ENCODE assay signal across 8 cellular contexts in the genomic region with DNA sequence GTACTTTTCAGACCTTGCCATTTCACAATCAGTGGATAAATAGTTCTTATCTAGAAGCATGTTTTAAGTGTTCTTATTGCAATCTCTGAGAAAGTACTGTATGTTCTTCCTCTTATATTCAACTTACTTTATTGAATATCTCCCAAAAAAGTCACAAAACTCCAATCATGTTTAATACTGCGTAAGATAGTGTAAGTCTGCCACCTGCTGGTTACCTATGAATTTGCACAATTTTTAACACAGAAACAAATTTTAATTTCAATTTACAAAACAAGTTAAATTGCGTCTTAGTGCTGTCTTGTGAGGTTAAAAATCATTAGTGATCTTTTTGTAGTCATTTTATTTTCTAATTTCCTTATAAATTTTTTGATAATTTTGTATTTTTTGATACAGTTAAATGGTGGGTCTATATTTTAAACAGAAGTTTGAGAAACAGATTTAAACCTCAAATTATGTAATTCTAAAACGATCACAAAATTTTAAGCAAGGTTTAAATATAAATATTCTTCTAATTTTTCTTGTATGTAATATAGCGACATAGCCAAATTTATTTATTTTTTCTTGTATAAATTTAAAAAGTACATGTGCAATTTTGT.
A peak's percentile ranks its signal among the peaks of the same experiment; 100 is the strongest.
DNase-seq lines count a peak whose midpoint lies in the region; ATAC-seq, FAIRE-seq and TF ChIP-seq lines count a peak whose summit lies in the region.

No MANE protein-coding gene starts in this region.

- no peak overlapping the region for H3K9ac ChIP-seq in keratinocyte (ENCODE audit: control insufficient read depth, extremely low read depth, insufficient read depth, low read length)

- H3K9me3 Mint-ChIP-seq in activated CD8-positive, alpha-beta T cell treated with anti-CD3 and anti-CD28 coated beads for 36 hours: peaks cover 4% of the 10 kb centered on the region
- peaks cover 6% of the 10 kb centered on the region for H3K9me3 Mint-ChIP-seq in T-helper 2 cell treated with Interferon-gamma antibody and Interleukin-4, amounts not matched to agents 5 μg/mL and 100 μg/mL, for 36 hours

- no peak for ATAC-seq in activated CD8-positive, alpha-beta T cell treated with anti-CD3 and anti-CD28 coated beads for 36 hours
- ATAC-seq in GM19351 (IDR thresholded peaks at IDR 0.05; ENCODE audit: unreplicated experiment): no peak
- no peak for ATAC-seq in GM18520 (IDR thresholded peaks at IDR 0.05; ENCODE audit: unreplicated experiment)

- no peak overlapping the region for H2AFZ ChIP-seq in keratinocyte (ENCODE audit: control insufficient read depth, low read length)

- TF ChIP-seq CTCF in HL-60 (IDR thresholded peaks at IDR 0.05; ENCODE audit: insufficient read depth, low read length): peak; percentile 56
- TF ChIP-seq CTCF in activated CD8-positive, alpha-beta T cell treated with anti-CD3 and anti-CD28 coated beads for 36 hours (IDR thresholded peaks at IDR 0.05): peak; percentile 85
- TF ChIP-seq CTCF in keratinocyte (optimal IDR thresholded peaks at IDR 0.05 in 1 of 3, IDR thresholded peaks at IDR 0.05 in 1 of 3, conservative IDR thresholded peaks at IDR 0.05 in 1 of 3; ENCODE audit: extremely low read depth in 1 of 3, insufficient read depth in 2 of 3, low read length in 3 of 3): peak in 2 of 3 experiments; percentile 23 to 51

- no peaks in the 10 kb centered on the region for H3K79me2 ChIP-seq in keratinocyte (ENCODE audit: control insufficient read depth, insufficient read depth, low read length)

- H3K9me1 ChIP-seq in keratinocyte (ENCODE audit: control insufficient read depth, extremely low read depth, insufficient read depth, low read length): no peaks in the 10 kb centered on the region

- no peaks in the 10 kb centered on the region for H3K36me3 ChIP-seq in keratinocyte (ENCODE audit: control insufficient read depth in 2 of 2, extremely low read depth in 1 of 2, insufficient read depth in 2 of 2, low read length in 2 of 2)

- H3K27me3 Mint-ChIP-seq in activated CD8-positive, alpha-beta T cell treated with anti-CD3 and anti-CD28 coated beads for 36 hours: no peaks in the 10 kb centered on the region
- H3K27me3 Mint-ChIP-seq in T-helper 2 cell treated with Interferon-gamma antibody and Interleukin-4, amounts not matched to agents 5 μg/mL and 100 μg/mL, for 36 hours (ENCODE audit: low read depth): peaks cover 11% of the 10 kb centered on the region

- H3K27me3 ChIP-seq in HL-60 (ENCODE audit: insufficient read depth, poor library complexity, severe bottlenecking) (peaks cover 2% of the 10 kb centered on the region), keratinocyte (ENCODE audit: control insufficient read depth, extremely low read depth, insufficient read depth, low read length) (no peaks in the 10 kb centered on the region)

- H3K4me3 Mint-ChIP-seq in activated CD8-positive, alpha-beta T cell treated with anti-CD3 and anti-CD28 coated beads for 36 hours: no peak overlapping the region
- no peak overlapping the region for H3K4me3 Mint-ChIP-seq in T-helper 2 cell treated with Interferon-gamma antibody and Interleukin-4, amounts not matched to agents 5 μg/mL and 100 μg/mL, for 36 hours

- no peak overlapping the region for H3K4me2 ChIP-seq in keratinocyte (ENCODE audit: control insufficient read depth, extremely low read depth, insufficient read depth, low read depth, low read length)

- no peak overlapping the region for H3K4me3 ChIP-seq in HL-60 (replicated peaks; ENCODE audit: insufficient read depth, low read length)
- no peak overlapping the region for H3K4me3 ChIP-seq in keratinocyte (ENCODE audit: control insufficient read depth in 2 of 3, extremely low read depth in 1 of 3, insufficient read depth in 2 of 3, low read depth in 1 of 3, low read length in 3 of 3)

- no peak for FAIRE-seq in keratinocyte (lab: Jason Lieb, UNC)

- POLR2A ChIA-PET in activated CD8-positive, alpha-beta T cell treated with anti-CD3 and anti-CD28 coated beads for 36 hours (lab: Charles Lee): no interaction called here

- H3K4me1 Mint-ChIP-seq in activated CD8-positive, alpha-beta T cell treated with anti-CD3 and anti-CD28 coated beads for 36 hours (ENCODE audit: low read depth): peaks cover 11% of the 10 kb centered on the region
- peaks cover 16% of the 10 kb centered on the region for H3K4me1 Mint-ChIP-seq in T-helper 2 cell treated with Interferon-gamma antibody and Interleukin-4, amounts not matched to agents 5 μg/mL and 100 μg/mL, for 36 hours (ENCODE audit: low read depth)

- dilution Hi-C loops in keratinocyte (cut with MboI; ENCODE audit: extremely low pct_ligation_motif_present, low sequenced_read_pairs): no loop called here

- DNase-seq in CMK (ENCODE audit: low read depth): peak; percentile 9
- DNase-seq in HL-60 (ENCODE audit: low read depth in 1 of 2, low spot score in 1 of 2): peak; percentile 2 to 12
- DNase-seq in activated CD8-positive, alpha-beta T cell treated with anti-CD3 and anti-CD28 coated beads for 36 hours: no peak
- DNase-seq in keratinocyte (ENCODE audit: low read depth, low spot score): no peak
- no peak for DNase-seq in T-helper 9 cell
- no peak for DNase-seq in T-helper 2 cell treated with Interferon-gamma antibody and Interleukin-4, amounts not matched to agents 5 μg/mL and 100 μg/mL, for 36 hours (ENCODE audit: low spot score)

- intact Hi-C loops in activated CD8-positive, alpha-beta T cell treated with anti-CD3 and anti-CD28 coated beads for 36 hours (cut with micrococcal nuclease): no loop called here

- no peaks in the 10 kb centered on the region for H3K9me3 ChIP-seq in keratinocyte (ENCODE audit: control insufficient read depth, low read depth, low read length)

- H3K27ac Mint-ChIP-seq in activated CD8-positive, alpha-beta T cell treated with anti-CD3 and anti-CD28 coated beads for 36 hours: no peak overlapping the region
- H3K27ac Mint-ChIP-seq in T-helper 2 cell treated with Interferon-gamma antibody and Interleukin-4, amounts not matched to agents 5 μg/mL and 100 μg/mL, for 36 hours: no peak overlapping the region

- H3K36me3 Mint-ChIP-seq in activated CD8-positive, alpha-beta T cell treated with anti-CD3 and anti-CD28 coated beads for 36 hours (ENCODE audit: low read depth): peaks cover 5% of the 10 kb centered on the region
- H3K36me3 Mint-ChIP-seq in T-helper 2 cell treated with Interferon-gamma antibody and Interleukin-4, amounts not matched to agents 5 μg/mL and 100 μg/mL, for 36 hours (ENCODE audit: low read depth): no peaks in the 10 kb centered on the region

- H4K20me1 ChIP-seq in keratinocyte (ENCODE audit: control insufficient read depth, extremely low read depth, insufficient read depth, low read length): no peaks in the 10 kb centered on the region

- H3K27ac ChIP-seq in HL-60 (replicated peaks): no peak overlapping the region
- H3K27ac ChIP-seq in keratinocyte (ENCODE audit: control insufficient read depth, insufficient read depth, low read length): no peak overlapping the region

- CTCF ChIA-PET in activated CD8-positive, alpha-beta T cell treated with anti-CD3 and anti-CD28 coated beads for 36 hours (lab: Charles Lee): no interaction called here

- no peaks in the 10 kb centered on the region for H3K4me1 ChIP-seq in keratinocyte (ENCODE audit: control insufficient read depth, extremely low read depth, insufficient read depth, low read length)

Comparison
In these comparisons a context has a peak if more than half of its experiments do, and no peak if none do; other contexts are left out.
1. DNase-seq: peak in CMK (single experiment) and HL-60 (2 of 2); none in activated CD8-positive, alpha-beta T cell treated with anti-CD3 and anti-CD28 coated beads for 36 hours (single experiment), keratinocyte (single experiment), T-helper 9 cell (single experiment) and T-helper 2 cell treated with Interferon-gamma antibody and Interleukin-4, amounts not matched to agents 5 μg/mL and 100 μg/mL, for 36 hours (single experiment).
2. Peak in every context shown above with its lines, with median percentiles within 50 percentile points of each other: CTCF ChIP-seq.